11 cellular contexts compared by ENCODE assay signal in the genomic region with DNA sequence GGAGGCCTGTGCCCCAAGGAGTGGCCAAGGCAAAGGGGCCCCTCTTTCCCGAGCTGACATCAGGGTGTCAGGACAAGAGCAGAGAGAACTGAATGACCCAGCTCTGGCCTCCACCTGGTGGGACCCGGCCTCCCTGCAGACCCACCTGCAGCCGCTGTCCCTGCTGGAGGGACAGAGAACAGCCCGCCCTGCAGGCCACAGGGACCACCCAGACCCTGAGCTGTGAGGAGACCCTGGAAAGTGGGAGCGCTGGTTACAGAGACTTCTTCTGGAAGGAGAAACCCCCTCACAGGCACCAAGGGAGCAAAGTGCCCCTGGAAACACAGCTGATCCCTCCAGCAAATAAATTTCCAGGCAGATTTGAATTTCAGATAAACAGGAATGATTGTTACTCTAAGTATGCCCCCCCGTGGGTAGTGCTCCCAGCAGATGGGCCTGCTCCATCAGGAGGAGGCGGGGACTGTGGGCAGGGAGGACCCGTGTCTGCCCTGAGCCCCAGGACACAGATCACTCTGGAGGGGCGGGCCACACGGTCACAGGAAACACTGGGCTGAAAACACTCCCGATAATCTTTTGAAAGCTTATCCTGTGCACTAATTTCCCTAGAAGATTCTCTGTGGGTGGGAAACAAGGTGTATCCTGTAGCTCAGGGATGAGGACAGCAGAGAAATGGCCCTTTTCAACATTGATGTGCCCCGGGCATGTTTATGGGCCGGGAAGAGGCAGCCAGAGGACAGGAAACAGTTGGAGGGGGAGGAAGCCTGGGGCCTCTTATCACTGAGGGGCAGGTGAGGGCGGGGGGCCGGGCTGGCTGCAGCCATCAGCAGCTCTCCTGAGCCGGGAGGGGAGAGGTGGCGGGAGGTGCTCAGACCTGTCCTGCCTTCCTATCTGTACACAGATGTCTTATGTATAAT.
A peak's percentile ranks its signal among the peaks of the same experiment; 100 is the strongest.
DNase-seq lines count a peak whose midpoint lies in the region; ATAC-seq and TF ChIP-seq lines count a peak whose summit lies in the region.
"Had no signal": no experiment of that assay in that cellular context is flagged by ENCODE, and none has a peak within 500 bp of the region (broad histone marks: within the 10 kb centered on the region; RNA-seq: fewer than 3 reads in every experiment).

No MANE protein-coding gene starts in this region.

- no peaks in the 10 kb centered on the region for H3K36me3 ChIP-seq in H7 (replicated peaks; ENCODE audit: control insufficient read depth, insufficient read depth, low read length)

- peaks cover 2% of the 10 kb centered on the region for H3K9me3 Mint-ChIP-seq in progenitor cell of endocrine pancreas (ENCODE audit: low read depth)
- H3K9me3 Mint-ChIP-seq: activated B cell treated with CpG ODN at 0.5 μM for 24 hours; activated T-helper 2 cell treated with anti-CD3 and anti-CD28 coated beads, Interferon-gamma antibody, Interleukin-2, Interleukin-4, amounts not matched to agents 10 μg/mL and 5 μg/mL and 100 μg/mL, durations not matched to agents 14 hours and 24 hours and 36 hours had no signal

- H3K4me3 ChIP-seq in H7 (ENCODE audit: insufficient read depth, low read depth, low read length) (no peak overlapping the region), right cardiac atrium (ENCODE audit: low read length) (no peak overlapping the region)

- peaks cover 23% of the 10 kb centered on the region for H3K4me1 Mint-ChIP-seq in progenitor cell of endocrine pancreas (ENCODE audit: low read depth)
- H3K4me1 Mint-ChIP-seq: activated B cell treated with CpG ODN at 0.5 μM for 24 hours had no signal

- TF ChIP-seq POLR2A in erythroblast (IDR thresholded peaks at IDR 0.05; ENCODE audit: low read length): no peak

- H3K27me3 ChIP-seq in H7 (ENCODE audit: control insufficient read depth, insufficient read depth, low read length) (no peaks in the 10 kb centered on the region), right cardiac atrium (ENCODE audit: control insufficient read depth, insufficient read depth) (no peaks in the 10 kb centered on the region)

- DNase-seq in H7 (peak; percentile 90), SK-N-DZ (ENCODE audit: low spot score) (peak; percentile 87), right cardiac atrium (peak in 1 of 3 donors; percentile 62), progenitor cell of endocrine pancreas (ENCODE audit: low spot score, unreplicated experiment) (no peak), GF-D8 (lab: John Stamatoyannopoulos, UW) (no peak), erythroblast (lab: John Stamatoyannopoulos, UW) (no peak), D341Med (ENCODE audit: low spot score) (no peak)
- DNase-seq: activated B cell treated with CpG ODN at 0.5 μM for 24 hours, caudate nucleus had no signal

- peaks cover 2% of the 10 kb centered on the region for H3K9me3 ChIP-seq in right cardiac atrium (ENCODE audit: control insufficient read depth, low read length)

- no peaks in the 10 kb centered on the region for H3K36me3 Mint-ChIP-seq in progenitor cell of endocrine pancreas (ENCODE audit: insufficient read depth)

- peak overlapping the region; percentile 22 for H3K27ac ChIP-seq in right cardiac atrium (ENCODE audit: low read length)

- H3K27me3 Mint-ChIP-seq in progenitor cell of endocrine pancreas: peaks cover 10% of the 10 kb centered on the region

- peak overlapping the region; percentile 88 for H3K27ac Mint-ChIP-seq in progenitor cell of endocrine pancreas
- H3K27ac Mint-ChIP-seq: activated B cell treated with CpG ODN at 0.5 μM for 24 hours; activated T-helper 2 cell treated with anti-CD3 and anti-CD28 coated beads, Interferon-gamma antibody, Interleukin-2, Interleukin-4, amounts not matched to agents 10 μg/mL and 5 μg/mL and 100 μg/mL, durations not matched to agents 14 hours and 24 hours and 36 hours had no signal

- H3K4me1 ChIP-seq in right cardiac atrium (ENCODE audit: control insufficient read depth, insufficient read depth, low read length): peaks cover 2% of the 10 kb centered on the region

- intact Hi-C loops in right cardiac atrium (cut with DNase I): no loop called here

- ATAC-seq in right cardiac atrium: peak; percentile 54 to 68
- no peak for ATAC-seq in activated CD4-positive, CD25-positive, alpha-beta regulatory T cell treated with anti-CD3 and anti-CD28 coated beads, Interleukin-2, amount 50 U/mL, for 24 hours

- peak; percentile 42 for TF ChIP-seq CTCF in progenitor cell of endocrine pancreas (IDR thresholded peaks at IDR 0.05; ENCODE audit: unreplicated experiment)

- H3K4me3 Mint-ChIP-seq in progenitor cell of endocrine pancreas (ENCODE audit: low read depth): peak overlapping the region; percentile 57
- H3K4me3 Mint-ChIP-seq: activated B cell treated with CpG ODN at 0.5 μM for 24 hours had no signal

- WGBS in right cardiac atrium: 28% methylated on average over 17 of the region's 17 CpGs

Comparison
In these comparisons a context has a peak if more than half of its experiments do, and no peak if none do; other contexts are left out.
1. DNase-seq: peak in H7 (single experiment) and SK-N-DZ (single experiment); none in progenitor cell of endocrine pancreas (single experiment), GF-D8 (single experiment), erythroblast (0 of 2) and D341Med (single experiment).
2. ATAC-seq: peak in right cardiac atrium (2 of 2); none in activated CD4-positive, CD25-positive, alpha-beta regulatory T cell treated with anti-CD3 and anti-CD28 coated beads, Interleukin-2, amount 50 U/mL, for 24 hours (0 of 2).